1 cellular context compared by ENCODE assay signal in the genomic region with DNA sequence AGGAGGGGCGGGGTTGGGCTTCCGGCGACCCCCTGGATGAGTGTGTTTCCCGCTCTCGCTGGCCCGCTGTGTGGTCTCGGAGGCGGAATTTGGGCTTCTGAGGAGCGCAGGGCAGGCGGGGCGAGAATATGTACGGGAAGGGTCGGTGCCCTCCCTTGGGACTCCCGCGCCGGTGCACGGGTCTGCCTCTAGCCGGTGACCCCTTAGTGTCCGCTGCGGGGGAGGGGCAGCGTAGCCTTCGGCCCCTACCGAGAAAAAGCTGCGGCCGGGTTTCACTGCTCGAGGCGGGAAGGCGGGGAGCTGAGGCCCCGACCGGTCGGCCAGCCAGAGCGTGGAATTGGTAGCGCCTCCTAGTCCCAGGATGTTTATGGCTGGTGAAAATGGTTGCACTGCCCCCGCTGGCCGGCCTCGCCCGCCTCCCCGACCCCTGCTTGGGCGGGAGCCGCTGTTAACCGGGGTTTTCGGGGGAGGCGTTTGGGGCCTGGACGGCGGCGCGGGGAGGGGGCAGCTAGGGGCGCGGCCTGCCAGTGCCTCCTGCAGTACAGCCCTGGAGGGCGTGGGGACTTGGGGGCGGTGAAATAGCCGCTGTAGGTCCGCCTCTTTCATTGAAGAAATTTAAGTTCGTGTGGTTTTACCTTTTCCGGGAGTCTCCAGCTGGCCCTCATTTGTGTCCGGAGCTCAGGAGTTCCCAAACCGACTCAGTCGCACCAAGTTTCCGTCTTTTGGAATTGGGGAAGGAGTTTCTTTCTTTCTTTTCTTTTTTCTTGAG.
TF ChIP-seq lines count a peak whose summit lies in the region.

A gene (plus strand): TSS at position 643 of the 769 bp plus-strand sequence. CDS start 290 bp downstream, outside the sequence.

TF ChIP-seq in WTC11, 78 proteins besides CTCF, POLR2A, EP300 and RAD21 (continued from another document and continues in another):
- TF ChIP-seq, protein P1, sequence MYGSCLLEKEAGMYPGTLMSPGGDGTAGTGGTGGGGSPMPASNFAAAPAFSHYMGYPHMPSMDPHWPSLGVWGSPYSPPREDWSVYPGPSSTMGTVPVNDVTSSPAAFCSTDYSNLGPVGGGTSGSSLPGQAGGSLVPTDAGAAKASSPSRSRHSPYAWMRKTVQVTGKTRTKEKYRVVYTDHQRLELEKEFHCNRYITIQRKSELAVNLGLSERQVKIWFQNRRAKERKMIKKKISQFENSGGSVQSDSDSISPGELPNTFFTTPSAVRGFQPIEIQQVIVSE (CRISPR knock-in tag; IDR thresholded peaks at IDR 0.05; ENCODE audit: borderline replicate concordance), result no peak
- TF ChIP-seq, protein P2, sequence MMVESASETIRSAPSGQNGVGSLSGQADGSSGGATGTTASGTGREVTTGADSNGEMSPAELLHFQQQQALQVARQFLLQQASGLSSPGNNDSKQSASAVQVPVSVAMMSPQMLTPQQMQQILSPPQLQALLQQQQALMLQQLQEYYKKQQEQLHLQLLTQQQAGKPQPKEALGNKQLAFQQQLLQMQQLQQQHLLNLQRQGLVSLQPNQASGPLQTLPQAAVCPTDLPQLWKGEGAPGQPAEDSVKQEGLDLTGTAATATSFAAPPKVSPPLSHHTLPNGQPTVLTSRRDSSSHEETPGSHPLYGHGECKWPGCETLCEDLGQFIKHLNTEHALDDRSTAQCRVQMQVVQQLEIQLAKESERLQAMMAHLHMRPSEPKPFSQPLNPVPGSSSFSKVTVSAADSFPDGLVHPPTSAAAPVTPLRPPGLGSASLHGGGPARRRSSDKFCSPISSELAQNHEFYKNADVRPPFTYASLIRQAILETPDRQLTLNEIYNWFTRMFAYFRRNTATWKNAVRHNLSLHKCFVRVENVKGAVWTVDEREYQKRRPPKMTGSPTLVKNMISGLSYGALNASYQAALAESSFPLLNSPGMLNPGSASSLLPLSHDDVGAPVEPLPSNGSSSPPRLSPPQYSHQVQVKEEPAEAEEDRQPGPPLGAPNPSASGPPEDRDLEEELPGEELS (CRISPR knock-in tag; IDR thresholded peaks at IDR 0.05), result peak; percentile 34; the same call in 1 of the 2 replicates
- TF ChIP-seq PRRX2 (CRISPR knock-in tag; IDR thresholded peaks at IDR 0.05), result no peak
- no peak for TF ChIP-seq TEAD4 (CRISPR knock-in tag; IDR thresholded peaks at IDR 0.05)
- no peak for TF ChIP-seq ZNF138 (CRISPR knock-in tag; conservative IDR thresholded peaks at IDR 0.05)
- TF ChIP-seq, protein P3, sequence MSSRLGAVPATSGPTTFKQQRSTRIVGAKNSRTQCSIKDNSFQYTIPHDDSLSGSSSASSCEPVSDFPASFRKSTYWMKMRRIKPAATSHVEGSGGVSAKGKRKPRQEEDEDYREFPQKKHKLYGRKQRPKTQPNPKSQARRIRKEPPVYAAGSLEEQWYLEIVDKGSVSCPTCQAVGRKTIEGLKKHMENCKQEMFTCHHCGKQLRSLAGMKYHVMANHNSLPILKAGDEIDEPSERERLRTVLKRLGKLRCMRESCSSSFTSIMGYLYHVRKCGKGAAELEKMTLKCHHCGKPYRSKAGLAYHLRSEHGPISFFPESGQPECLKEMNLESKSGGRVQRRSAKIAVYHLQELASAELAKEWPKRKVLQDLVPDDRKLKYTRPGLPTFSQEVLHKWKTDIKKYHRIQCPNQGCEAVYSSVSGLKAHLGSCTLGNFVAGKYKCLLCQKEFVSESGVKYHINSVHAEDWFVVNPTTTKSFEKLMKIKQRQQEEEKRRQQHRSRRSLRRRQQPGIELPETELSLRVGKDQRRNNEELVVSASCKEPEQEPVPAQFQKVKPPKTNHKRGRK (CRISPR knock-in tag; IDR thresholded peaks at IDR 0.05; ENCODE audit: borderline replicate concordance), result no peak
- TF ChIP-seq ESRRA (CRISPR knock-in tag; IDR thresholded peaks at IDR 0.05; ENCODE audit: borderline replicate concordance), result no peak
- TF ChIP-seq MYBL2 (CRISPR knock-in tag; IDR thresholded peaks at IDR 0.05), result peak; percentile 63
- TF ChIP-seq, protein P4, sequence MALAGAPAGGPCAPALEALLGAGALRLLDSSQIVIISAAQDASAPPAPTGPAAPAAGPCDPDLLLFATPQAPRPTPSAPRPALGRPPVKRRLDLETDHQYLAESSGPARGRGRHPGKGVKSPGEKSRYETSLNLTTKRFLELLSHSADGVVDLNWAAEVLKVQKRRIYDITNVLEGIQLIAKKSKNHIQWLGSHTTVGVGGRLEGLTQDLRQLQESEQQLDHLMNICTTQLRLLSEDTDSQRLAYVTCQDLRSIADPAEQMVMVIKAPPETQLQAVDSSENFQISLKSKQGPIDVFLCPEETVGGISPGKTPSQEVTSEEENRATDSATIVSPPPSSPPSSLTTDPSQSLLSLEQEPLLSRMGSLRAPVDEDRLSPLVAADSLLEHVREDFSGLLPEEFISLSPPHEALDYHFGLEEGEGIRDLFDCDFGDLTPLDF (CRISPR knock-in tag; IDR thresholded peaks at IDR 0.05), result no peak
- TF ChIP-seq, protein P5, sequence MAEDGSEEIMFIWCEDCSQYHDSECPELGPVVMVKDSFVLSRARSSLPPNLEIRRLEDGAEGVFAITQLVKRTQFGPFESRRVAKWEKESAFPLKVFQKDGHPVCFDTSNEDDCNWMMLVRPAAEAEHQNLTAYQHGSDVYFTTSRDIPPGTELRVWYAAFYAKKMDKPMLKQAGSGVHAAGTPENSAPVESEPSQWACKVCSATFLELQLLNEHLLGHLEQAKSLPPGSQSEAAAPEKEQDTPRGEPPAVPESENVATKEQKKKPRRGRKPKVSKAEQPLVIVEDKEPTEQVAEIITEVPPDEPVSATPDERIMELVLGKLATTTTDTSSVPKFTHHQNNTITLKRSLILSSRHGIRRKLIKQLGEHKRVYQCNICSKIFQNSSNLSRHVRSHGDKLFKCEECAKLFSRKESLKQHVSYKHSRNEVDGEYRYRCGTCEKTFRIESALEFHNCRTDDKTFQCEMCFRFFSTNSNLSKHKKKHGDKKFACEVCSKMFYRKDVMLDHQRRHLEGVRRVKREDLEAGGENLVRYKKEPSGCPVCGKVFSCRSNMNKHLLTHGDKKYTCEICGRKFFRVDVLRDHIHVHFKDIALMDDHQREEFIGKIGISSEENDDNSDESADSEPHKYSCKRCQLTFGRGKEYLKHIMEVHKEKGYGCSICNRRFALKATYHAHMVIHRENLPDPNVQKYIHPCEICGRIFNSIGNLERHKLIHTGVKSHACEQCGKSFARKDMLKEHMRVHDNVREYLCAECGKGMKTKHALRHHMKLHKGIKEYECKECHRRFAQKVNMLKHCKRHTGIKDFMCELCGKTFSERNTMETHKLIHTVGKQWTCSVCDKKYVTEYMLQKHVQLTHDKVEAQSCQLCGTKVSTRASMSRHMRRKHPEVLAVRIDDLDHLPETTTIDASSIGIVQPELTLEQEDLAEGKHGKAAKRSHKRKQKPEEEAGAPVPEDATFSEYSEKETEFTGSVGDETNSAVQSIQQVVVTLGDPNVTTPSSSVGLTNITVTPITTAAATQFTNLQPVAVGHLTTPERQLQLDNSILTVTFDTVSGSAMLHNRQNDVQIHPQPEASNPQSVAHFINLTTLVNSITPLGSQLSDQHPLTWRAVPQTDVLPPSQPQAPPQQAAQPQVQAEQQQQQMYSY (CRISPR knock-in tag; IDR thresholded peaks at IDR 0.05), result no peak
- no peak for TF ChIP-seq ZNF671 (CRISPR knock-in tag; IDR thresholded peaks at IDR 0.05)
- TF ChIP-seq, protein P6, sequence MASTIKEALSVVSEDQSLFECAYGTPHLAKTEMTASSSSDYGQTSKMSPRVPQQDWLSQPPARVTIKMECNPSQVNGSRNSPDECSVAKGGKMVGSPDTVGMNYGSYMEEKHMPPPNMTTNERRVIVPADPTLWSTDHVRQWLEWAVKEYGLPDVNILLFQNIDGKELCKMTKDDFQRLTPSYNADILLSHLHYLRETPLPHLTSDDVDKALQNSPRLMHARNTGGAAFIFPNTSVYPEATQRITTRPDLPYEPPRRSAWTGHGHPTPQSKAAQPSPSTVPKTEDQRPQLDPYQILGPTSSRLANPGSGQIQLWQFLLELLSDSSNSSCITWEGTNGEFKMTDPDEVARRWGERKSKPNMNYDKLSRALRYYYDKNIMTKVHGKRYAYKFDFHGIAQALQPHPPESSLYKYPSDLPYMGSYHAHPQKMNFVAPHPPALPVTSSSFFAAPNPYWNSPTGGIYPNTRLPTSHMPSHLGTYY (CRISPR knock-in tag; IDR thresholded peaks at IDR 0.05), result no peak
- TF ChIP-seq ZNF317 (CRISPR knock-in tag; IDR thresholded peaks at IDR 0.05; ENCODE audit: borderline replicate concordance, low read depth), result 0 out of 2 replicates have a peak, but pooled peaks have one; percentile 4
- TF ChIP-seq, protein P7, sequence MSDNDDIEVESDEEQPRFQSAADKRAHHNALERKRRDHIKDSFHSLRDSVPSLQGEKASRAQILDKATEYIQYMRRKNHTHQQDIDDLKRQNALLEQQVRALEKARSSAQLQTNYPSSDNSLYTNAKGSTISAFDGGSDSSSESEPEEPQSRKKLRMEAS (CRISPR knock-in tag; IDR thresholded peaks at IDR 0.05), result no peak
- TF ChIP-seq ZNF423 (CRISPR knock-in tag; IDR thresholded peaks at IDR 0.05), result no peak
- TF ChIP-seq GABPB1 (CRISPR knock-in tag; IDR thresholded peaks at IDR 0.05), result peak; percentile 59
- TF ChIP-seq, protein P8, sequence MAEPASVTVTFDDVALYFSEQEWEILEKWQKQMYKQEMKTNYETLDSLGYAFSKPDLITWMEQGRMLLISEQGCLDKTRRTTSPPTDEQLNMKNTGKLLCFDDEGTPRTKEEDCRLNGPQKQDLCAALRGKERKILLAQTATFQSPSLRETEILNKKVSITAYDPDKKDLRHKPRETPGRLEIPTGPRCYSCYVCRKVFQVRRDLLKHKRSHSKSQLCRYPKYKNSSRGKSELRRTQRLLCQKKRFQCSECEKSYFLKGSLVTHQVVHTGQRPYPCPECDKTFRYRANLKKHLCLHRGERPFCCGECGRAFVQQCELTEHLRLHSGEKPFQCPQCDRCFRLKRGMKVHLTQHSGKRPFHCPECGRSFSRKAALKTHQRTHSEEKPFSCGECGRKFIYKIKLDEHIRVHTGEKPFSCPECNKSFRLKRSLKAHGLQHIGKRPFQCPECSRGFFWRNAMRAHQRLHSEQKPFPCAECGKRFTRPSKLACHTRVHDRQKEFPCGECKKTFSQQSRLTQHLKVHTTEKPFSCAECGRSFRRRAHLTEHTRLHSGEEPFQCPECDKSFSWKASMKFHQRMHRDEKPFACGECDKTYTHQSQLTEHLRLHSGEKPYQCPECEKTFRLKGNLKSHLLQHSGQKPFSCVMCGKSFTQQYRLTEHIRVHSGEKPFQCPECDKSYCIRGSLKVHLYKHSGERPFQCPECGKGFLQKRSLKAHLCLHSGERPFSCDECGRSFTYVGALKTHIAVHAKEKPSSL (CRISPR knock-in tag; conservative IDR thresholded peaks at IDR 0.05), result no peak
- TF ChIP-seq, protein P9, sequence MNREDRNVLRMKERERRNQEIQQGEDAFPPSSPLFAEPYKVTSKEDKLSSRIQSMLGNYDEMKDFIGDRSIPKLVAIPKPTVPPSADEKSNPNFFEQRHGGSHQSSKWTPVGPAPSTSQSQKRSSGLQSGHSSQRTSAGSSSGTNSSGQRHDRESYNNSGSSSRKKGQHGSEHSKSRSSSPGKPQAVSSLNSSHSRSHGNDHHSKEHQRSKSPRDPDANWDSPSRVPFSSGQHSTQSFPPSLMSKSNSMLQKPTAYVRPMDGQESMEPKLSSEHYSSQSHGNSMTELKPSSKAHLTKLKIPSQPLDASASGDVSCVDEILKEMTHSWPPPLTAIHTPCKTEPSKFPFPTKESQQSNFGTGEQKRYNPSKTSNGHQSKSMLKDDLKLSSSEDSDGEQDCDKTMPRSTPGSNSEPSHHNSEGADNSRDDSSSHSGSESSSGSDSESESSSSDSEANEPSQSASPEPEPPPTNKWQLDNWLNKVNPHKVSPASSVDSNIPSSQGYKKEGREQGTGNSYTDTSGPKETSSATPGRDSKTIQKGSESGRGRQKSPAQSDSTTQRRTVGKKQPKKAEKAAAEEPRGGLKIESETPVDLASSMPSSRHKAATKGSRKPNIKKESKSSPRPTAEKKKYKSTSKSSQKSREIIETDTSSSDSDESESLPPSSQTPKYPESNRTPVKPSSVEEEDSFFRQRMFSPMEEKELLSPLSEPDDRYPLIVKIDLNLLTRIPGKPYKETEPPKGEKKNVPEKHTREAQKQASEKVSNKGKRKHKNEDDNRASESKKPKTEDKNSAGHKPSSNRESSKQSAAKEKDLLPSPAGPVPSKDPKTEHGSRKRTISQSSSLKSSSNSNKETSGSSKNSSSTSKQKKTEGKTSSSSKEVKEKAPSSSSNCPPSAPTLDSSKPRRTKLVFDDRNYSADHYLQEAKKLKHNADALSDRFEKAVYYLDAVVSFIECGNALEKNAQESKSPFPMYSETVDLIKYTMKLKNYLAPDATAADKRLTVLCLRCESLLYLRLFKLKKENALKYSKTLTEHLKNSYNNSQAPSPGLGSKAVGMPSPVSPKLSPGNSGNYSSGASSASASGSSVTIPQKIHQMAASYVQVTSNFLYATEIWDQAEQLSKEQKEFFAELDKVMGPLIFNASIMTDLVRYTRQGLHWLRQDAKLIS (CRISPR knock-in tag; IDR thresholded peaks at IDR 0.05; ENCODE audit: borderline replicate concordance), result no peak; the same call in 1 of the 2 replicates
- no peak for TF ChIP-seq MXD4 (CRISPR knock-in tag; IDR thresholded peaks at IDR 0.05; ENCODE audit: borderline replicate concordance)
- TF ChIP-seq KAT7 (CRISPR knock-in tag; IDR thresholded peaks at IDR 0.05; ENCODE audit: borderline replicate concordance), result no peak
- TF ChIP-seq NR1H2 (CRISPR knock-in tag; IDR thresholded peaks at IDR 0.05), result no peak
- no peak for TF ChIP-seq ZNF396 (CRISPR knock-in tag; IDR thresholded peaks at IDR 0.05; ENCODE audit: borderline replicate concordance)
- 0 out of 2 replicates have a peak, but pooled peaks have one; percentile 12 for TF ChIP-seq CREM (CRISPR knock-in tag; IDR thresholded peaks at IDR 0.05)
- no peak for TF ChIP-seq SMAD4 (CRISPR knock-in tag; IDR thresholded peaks at IDR 0.05)
- TF ChIP-seq TCF7 (CRISPR knock-in tag; IDR thresholded peaks at IDR 0.05; ENCODE audit: low read depth), result peak; percentile 76; the same call in 1 of the 2 replicates
- TF ChIP-seq NFYB (CRISPR knock-in tag; conservative IDR thresholded peaks at IDR 0.05; ENCODE audit: low read depth), result no peak
- no peak for TF ChIP-seq ATF1 (CRISPR knock-in tag; IDR thresholded peaks at IDR 0.05)
- TF ChIP-seq, protein P10, sequence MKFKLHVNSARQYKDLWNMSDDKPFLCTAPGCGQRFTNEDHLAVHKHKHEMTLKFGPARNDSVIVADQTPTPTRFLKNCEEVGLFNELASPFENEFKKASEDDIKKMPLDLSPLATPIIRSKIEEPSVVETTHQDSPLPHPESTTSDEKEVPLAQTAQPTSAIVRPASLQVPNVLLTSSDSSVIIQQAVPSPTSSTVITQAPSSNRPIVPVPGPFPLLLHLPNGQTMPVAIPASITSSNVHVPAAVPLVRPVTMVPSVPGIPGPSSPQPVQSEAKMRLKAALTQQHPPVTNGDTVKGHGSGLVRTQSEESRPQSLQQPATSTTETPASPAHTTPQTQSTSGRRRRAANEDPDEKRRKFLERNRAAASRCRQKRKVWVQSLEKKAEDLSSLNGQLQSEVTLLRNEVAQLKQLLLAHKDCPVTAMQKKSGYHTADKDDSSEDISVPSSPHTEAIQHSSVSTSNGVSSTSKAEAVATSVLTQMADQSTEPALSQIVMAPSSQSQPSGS (CRISPR knock-in tag; IDR thresholded peaks at IDR 0.05; ENCODE audit: borderline replicate concordance, low read depth), result no peak
- TF ChIP-seq, protein P11, sequence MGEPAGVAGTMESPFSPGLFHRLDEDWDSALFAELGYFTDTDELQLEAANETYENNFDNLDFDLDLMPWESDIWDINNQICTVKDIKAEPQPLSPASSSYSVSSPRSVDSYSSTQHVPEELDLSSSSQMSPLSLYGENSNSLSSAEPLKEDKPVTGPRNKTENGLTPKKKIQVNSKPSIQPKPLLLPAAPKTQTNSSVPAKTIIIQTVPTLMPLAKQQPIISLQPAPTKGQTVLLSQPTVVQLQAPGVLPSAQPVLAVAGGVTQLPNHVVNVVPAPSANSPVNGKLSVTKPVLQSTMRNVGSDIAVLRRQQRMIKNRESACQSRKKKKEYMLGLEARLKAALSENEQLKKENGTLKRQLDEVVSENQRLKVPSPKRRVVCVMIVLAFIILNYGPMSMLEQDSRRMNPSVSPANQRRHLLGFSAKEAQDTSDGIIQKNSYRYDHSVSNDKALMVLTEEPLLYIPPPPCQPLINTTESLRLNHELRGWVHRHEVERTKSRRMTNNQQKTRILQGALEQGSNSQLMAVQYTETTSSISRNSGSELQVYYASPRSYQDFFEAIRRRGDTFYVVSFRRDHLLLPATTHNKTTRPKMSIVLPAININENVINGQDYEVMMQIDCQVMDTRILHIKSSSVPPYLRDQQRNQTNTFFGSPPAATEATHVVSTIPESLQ (CRISPR knock-in tag; IDR thresholded peaks at IDR 0.05), result no peak
